Comparison of ENCODE assay signal across 1 cellular context in genomic region chr3:49021213-49021812, GRCh38.
TF ChIP-seq lines count a peak whose summit lies in the region.

No MANE protein-coding gene starts in this region.

TF ChIP-seq in WTC11, 78 proteins besides CTCF, POLR2A, EP300 and RAD21 (continued from another document and continues in another):
- TF ChIP-seq ZSCAN18 (CRISPR knock-in tag; IDR thresholded peaks at IDR 0.05) (no peak), CREB1 (CRISPR knock-in tag; IDR thresholded peaks at IDR 0.05) (no peak), NFE2L1 (CRISPR knock-in tag; IDR thresholded peaks at IDR 0.05) (0 out of 2 replicates have a peak, but pooled peaks have one; percentile 57), PREB (CRISPR knock-in tag; IDR thresholded peaks at IDR 0.05; ENCODE audit: borderline replicate concordance) (no peak), ZNF423 (CRISPR knock-in tag; IDR thresholded peaks at IDR 0.05) (no peak), ARID4B (CRISPR knock-in tag; IDR thresholded peaks at IDR 0.05; ENCODE audit: borderline replicate concordance) (no peak; the same call in 1 of the 2 replicates), RORB (CRISPR knock-in tag; IDR thresholded peaks at IDR 0.05) (no peak), MAX (CRISPR knock-in tag; IDR thresholded peaks at IDR 0.05) (0 out of 2 replicates have a peak, but pooled peaks have one; percentile 64), ZNF396 (CRISPR knock-in tag; IDR thresholded peaks at IDR 0.05; ENCODE audit: borderline replicate concordance) (no peak), ZNF219 (CRISPR knock-in tag; IDR thresholded peaks at IDR 0.05; ENCODE audit: borderline replicate concordance) (no peak), NR3C1 (CRISPR knock-in tag; conservative IDR thresholded peaks at IDR 0.05; ENCODE audit: low read depth) (no peak; the same call in 1 of the 2 replicates), HMGA2 (CRISPR knock-in tag; IDR thresholded peaks at IDR 0.05) (no peak), SMAD4 (CRISPR knock-in tag; IDR thresholded peaks at IDR 0.05) (0 out of 2 replicates have a peak, but pooled peaks have one; percentile 55), NFYB (CRISPR knock-in tag; conservative IDR thresholded peaks at IDR 0.05; ENCODE audit: low read depth) (no peak; the same call in 1 of the 2 replicates), E2F1 (CRISPR knock-in tag; IDR thresholded peaks at IDR 0.05) (peak; percentile 75; the same call in 1 of the 2 replicates), ZNF512 (CRISPR knock-in tag; IDR thresholded peaks at IDR 0.05; ENCODE audit: borderline replicate concordance) (no peak), ZNF281 (CRISPR knock-in tag; IDR thresholded peaks at IDR 0.05) (0 out of 2 replicates have a peak, but pooled peaks have one; percentile 41), ATF1 (CRISPR knock-in tag; IDR thresholded peaks at IDR 0.05) (no peak), ETV6 (CRISPR knock-in tag; IDR thresholded peaks at IDR 0.05) (peak; percentile 61), IRF1 (CRISPR knock-in tag; IDR thresholded peaks at IDR 0.05) (no peak), ZNF416 (CRISPR knock-in tag; IDR thresholded peaks at IDR 0.05) (no peak; the same call in 1 of the 2 replicates), JAZF1 (CRISPR knock-in tag; IDR thresholded peaks at IDR 0.05) (no peak), ZNF532 (CRISPR knock-in tag; IDR thresholded peaks at IDR 0.05; ENCODE audit: borderline replicate concordance) (no peak), IRF2 (CRISPR knock-in tag; IDR thresholded peaks at IDR 0.05; ENCODE audit: borderline replicate concordance, low read depth) (no peak; the same call in 1 of the 2 replicates), ZNF671 (CRISPR knock-in tag; IDR thresholded peaks at IDR 0.05) (no peak), ATF6 (CRISPR knock-in tag; IDR thresholded peaks at IDR 0.05) (no peak), USF1 (CRISPR knock-in tag; IDR thresholded peaks at IDR 0.05) (peak; percentile 41; the same call in 1 of the 2 replicates), E2F4 (CRISPR knock-in tag; IDR thresholded peaks at IDR 0.05; ENCODE audit: borderline replicate concordance, low read depth) (no peak), TEAD4 (CRISPR knock-in tag; IDR thresholded peaks at IDR 0.05) (no peak)
